17 cellular contexts compared by ENCODE assay signal in the genomic region with DNA sequence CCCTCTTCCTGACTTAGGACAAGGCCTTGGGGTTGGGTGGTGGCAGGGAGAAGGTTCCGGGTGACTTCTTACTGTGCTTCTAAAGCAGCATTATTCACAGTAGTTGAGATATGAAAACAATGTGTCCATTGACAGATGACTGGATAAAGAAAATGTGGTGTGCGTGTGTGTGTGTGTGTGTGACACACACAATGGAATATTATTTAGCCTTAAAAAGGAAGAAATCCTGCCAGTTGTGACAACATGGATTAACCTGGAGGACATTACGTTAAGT.
DNase-seq lines count a peak whose midpoint lies in the region; ATAC-seq, FAIRE-seq and TF ChIP-seq lines count a peak whose summit lies in the region.
"Had no signal": no experiment of that assay in that cellular context is flagged by ENCODE, and none has a peak within 500 bp of the region (broad histone marks: within the 10 kb centered on the region; RNA-seq: fewer than 3 reads in every experiment).

No MANE protein-coding gene starts in this region.

- no peaks in the 10 kb centered on the region for H3K36me3 Mint-ChIP-seq in natural killer cell treated with Interleukin-12 subunit alpha and Interleukin-12 subunit beta and Interleukin-15 and Interleukin-18, amount 100 ng/mL, for 72 hours
- H3K36me3 Mint-ChIP-seq in natural killer cell: no peaks in the 10 kb centered on the region
- no peaks in the 10 kb centered on the region for H3K36me3 Mint-ChIP-seq in activated T-helper 17 cell treated with anti-CD3 and anti-CD28 coated beads, Interleukin-2, amount 50 U/mL, for 72 hours (ENCODE audit: low read depth)
- H3K36me3 Mint-ChIP-seq: CD8-positive, alpha-beta memory T cell had no signal

- DNase-seq in natural killer cell treated with Interleukin-12 subunit alpha and Interleukin-12 subunit beta and Interleukin-15 and Interleukin-18, amount 100 ng/mL, for 72 hours (ENCODE audit: low spot score): no peak
- no peak for DNase-seq in natural killer cell
- peak; percentile 77 for DNase-seq in foreskin melanocyte
- DNase-seq in urothelium cell line (ENCODE audit: low spot score): no peak
- DNase-seq in sciatic nerve (ENCODE audit: low spot score): no peak
- DNase-seq: CD8-positive, alpha-beta memory T cell; COR-L47; DMS 273 treated with DMSO at 0.1 percent for 48 hours; H9 had no signal

- ATAC-seq in natural killer cell treated with Interleukin-12 subunit alpha and Interleukin-12 subunit beta and Interleukin-15 and Interleukin-18, amount 100 ng/mL, for 72 hours: no peak
- ATAC-seq in natural killer cell (no peak), HG03025 (IDR thresholded peaks at IDR 0.05; ENCODE audit: low FRiP score, unreplicated experiment) (no peak), sciatic nerve (no peak)
- ATAC-seq in activated T-helper 17 cell treated with anti-CD3 and anti-CD28 coated beads, Interleukin-2, amount 50 U/mL, for 72 hours (replicated peaks): no peak
- ATAC-seq: HepG2 had no signal

- no peaks in the 10 kb centered on the region for H3K27me3 Mint-ChIP-seq in natural killer cell treated with Interleukin-12 subunit alpha and Interleukin-12 subunit beta and Interleukin-15 and Interleukin-18, amount 100 ng/mL, for 72 hours
- no peaks in the 10 kb centered on the region for H3K27me3 Mint-ChIP-seq in natural killer cell (ENCODE audit: low read depth in 2 of 2)
- H3K27me3 Mint-ChIP-seq in activated T-helper 17 cell treated with anti-CD3 and anti-CD28 coated beads, Interleukin-2, amount 50 U/mL, for 72 hours: no peaks in the 10 kb centered on the region
- H3K27me3 Mint-ChIP-seq: B cell; CD8-positive, alpha-beta memory T cell had no signal

- H3K4me3 Mint-ChIP-seq in natural killer cell treated with Interleukin-12 subunit alpha and Interleukin-12 subunit beta and Interleukin-15 and Interleukin-18, amount 100 ng/mL, for 72 hours: peak overlapping the region; percentile 20
- no peak overlapping the region for H3K4me3 Mint-ChIP-seq in natural killer cell
- no peak overlapping the region for H3K4me3 Mint-ChIP-seq in activated T-helper 17 cell treated with anti-CD3 and anti-CD28 coated beads, Interleukin-2, amount 50 U/mL, for 72 hours
- H3K4me3 Mint-ChIP-seq: B cell; CD8-positive, alpha-beta memory T cell; H9 had no signal

- peak; percentile 9 for FAIRE-seq in urothelium cell line (lab: Jason Lieb, UNC)
- FAIRE-seq: G401.6, GM12891, GM19239, H1, HepG2 had no signal

- H3K4me1 Mint-ChIP-seq in natural killer cell treated with Interleukin-12 subunit alpha and Interleukin-12 subunit beta and Interleukin-15 and Interleukin-18, amount 100 ng/mL, for 72 hours (ENCODE audit: low read depth in 2 of 2): peaks cover 77 to 85% of the 10 kb centered on the region in 2 donors
- peaks cover 39 to 42% of the 10 kb centered on the region in 2 donors for H3K4me1 Mint-ChIP-seq in natural killer cell
- peaks cover 62% of the 10 kb centered on the region for H3K4me1 Mint-ChIP-seq in activated T-helper 17 cell treated with anti-CD3 and anti-CD28 coated beads, Interleukin-2, amount 50 U/mL, for 72 hours

- no peaks in the 10 kb centered on the region for H3K9me3 Mint-ChIP-seq in natural killer cell treated with Interleukin-12 subunit alpha and Interleukin-12 subunit beta and Interleukin-15 and Interleukin-18, amount 100 ng/mL, for 72 hours
- no peaks in the 10 kb centered on the region for H3K9me3 Mint-ChIP-seq in natural killer cell
- no peaks in the 10 kb centered on the region for H3K9me3 Mint-ChIP-seq in activated T-helper 17 cell treated with anti-CD3 and anti-CD28 coated beads, Interleukin-2, amount 50 U/mL, for 72 hours
- H3K9me3 Mint-ChIP-seq: CD8-positive, alpha-beta memory T cell; H9 had no signal

- no peak for TF ChIP-seq CTCF in natural killer cell (IDR thresholded peaks at IDR 0.05)

- intact Hi-C loops in natural killer cell (cut with micrococcal nuclease): no loop called here
- intact Hi-C loops in sciatic nerve (cut with DNase I): no loop called here

- H3K27ac Mint-ChIP-seq in natural killer cell treated with Interleukin-12 subunit alpha and Interleukin-12 subunit beta and Interleukin-15 and Interleukin-18, amount 100 ng/mL, for 72 hours: peak overlapping the region; percentile 91 to 96
- no peak overlapping the region for H3K27ac Mint-ChIP-seq in natural killer cell
- peak overlapping the region; percentile 76 for H3K27ac Mint-ChIP-seq in activated T-helper 17 cell treated with anti-CD3 and anti-CD28 coated beads, Interleukin-2, amount 50 U/mL, for 72 hours
- H3K27ac Mint-ChIP-seq: B cell; CD8-positive, alpha-beta memory T cell; H9 had no signal

Comparison
In these comparisons a context has a peak if more than half of its experiments do, and no peak if none do; other contexts are left out.
1. H3K27ac Mint-ChIP-seq: peak in natural killer cell treated with Interleukin-12 subunit alpha and Interleukin-12 subunit beta and Interleukin-15 and Interleukin-18, amount 100 ng/mL, for 72 hours (2 of 2) and activated T-helper 17 cell treated with anti-CD3 and anti-CD28 coated beads, Interleukin-2, amount 50 U/mL, for 72 hours (single experiment); none in natural killer cell (0 of 2).